Comparison of ENCODE assay signal across 1 cellular context in the genomic region with DNA sequence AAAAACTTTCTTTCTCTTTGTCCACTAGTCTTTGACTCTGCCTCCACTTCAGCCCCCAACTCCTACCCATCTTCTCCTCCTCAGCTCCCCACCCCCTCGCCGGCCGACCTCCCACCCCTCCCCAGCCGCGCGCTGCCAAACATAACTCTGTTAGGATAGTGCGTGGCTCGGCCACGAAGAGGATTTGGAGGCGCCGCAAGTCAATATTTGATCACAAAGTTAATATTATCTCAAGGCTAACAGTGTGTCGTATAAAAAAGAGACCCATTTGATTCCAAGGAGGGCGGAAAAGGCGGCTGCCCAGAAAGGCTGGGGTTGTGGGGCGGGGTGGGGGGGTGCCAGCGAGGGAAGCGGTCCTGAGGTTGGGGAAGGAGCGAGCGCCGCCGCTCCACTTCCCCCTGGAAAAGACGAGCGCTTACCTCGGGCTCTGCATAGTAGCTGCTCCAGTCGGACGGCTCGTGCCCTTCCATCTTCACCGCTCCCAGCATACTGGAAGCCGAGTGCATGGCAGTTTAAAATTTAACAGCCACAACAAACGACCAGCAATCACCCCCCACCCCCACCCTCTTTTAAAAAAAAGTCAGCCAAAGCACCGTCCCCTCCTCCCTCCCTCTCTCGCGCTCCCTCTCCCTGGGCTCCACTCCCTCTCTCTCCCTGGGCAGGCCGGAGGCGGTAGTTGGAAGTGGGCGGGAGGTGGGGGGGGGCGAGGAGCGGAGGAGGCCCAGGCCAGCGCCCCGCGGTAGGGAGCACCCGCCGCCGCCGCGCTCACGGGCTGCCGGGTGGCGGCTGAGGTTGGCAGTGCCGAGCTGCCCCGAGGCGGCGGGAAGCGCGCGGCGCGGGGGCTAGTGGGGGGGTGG.
TF ChIP-seq lines count a peak whose summit lies in the region.

Gene FOXA2, minus strand, starts transcription at position 800 of the 857 bp plus-strand sequence. Its CDS starts 294 bp downstream, at position 506.

TF ChIP-seq in HEK293, 187 proteins besides CTCF, POLR2A, EP300 and RAD21 (continued from another document):
- TF ChIP-seq, protein P1, sequence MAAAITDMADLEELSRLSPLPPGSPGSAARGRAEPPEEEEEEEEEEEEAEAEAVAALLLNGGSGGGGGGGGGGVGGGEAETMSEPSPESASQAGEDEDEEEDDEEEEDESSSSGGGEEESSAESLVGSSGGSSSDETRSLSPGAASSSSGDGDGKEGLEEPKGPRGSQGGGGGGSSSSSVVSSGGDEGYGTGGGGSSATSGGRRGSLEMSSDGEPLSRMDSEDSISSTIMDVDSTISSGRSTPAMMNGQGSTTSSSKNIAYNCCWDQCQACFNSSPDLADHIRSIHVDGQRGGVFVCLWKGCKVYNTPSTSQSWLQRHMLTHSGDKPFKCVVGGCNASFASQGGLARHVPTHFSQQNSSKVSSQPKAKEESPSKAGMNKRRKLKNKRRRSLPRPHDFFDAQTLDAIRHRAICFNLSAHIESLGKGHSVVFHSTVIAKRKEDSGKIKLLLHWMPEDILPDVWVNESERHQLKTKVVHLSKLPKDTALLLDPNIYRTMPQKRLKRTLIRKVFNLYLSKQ (tag by site-specific recombination; IDR thresholded peaks at IDR 0.05; ENCODE audit: borderline replicate concordance), result no peak
- TF ChIP-seq ZNF292 (tag by site-specific recombination; IDR thresholded peaks at IDR 0.05; ENCODE audit: borderline replicate concordance, low read depth) (no peak), ZNF398 (tag by site-specific recombination; IDR thresholded peaks at IDR 0.05) (peak; percentile 95), ZNF639 (tag by site-specific recombination; IDR thresholded peaks at IDR 0.05) (no peak), KLF1 (tag by site-specific recombination; IDR thresholded peaks at IDR 0.05) (peak; percentile 52), HIC1 (tag by site-specific recombination; IDR thresholded peaks at IDR 0.05) (0 out of 2 replicates have a peak, but pooled peaks have one; percentile 11), ZNF561 (tag by site-specific recombination; IDR thresholded peaks at IDR 0.05; ENCODE audit: borderline replicate concordance) (peak; percentile 16; the same call in 1 of the 2 replicates), ZNF335 (tag by site-specific recombination; conservative IDR thresholded peaks at IDR 0.05) (peak; percentile 67), ZIC2 (tag by site-specific recombination; IDR thresholded peaks at IDR 0.05) (no peak), ATF2 (tag by site-specific recombination; IDR thresholded peaks at IDR 0.05; ENCODE audit: low read depth) (no peak), ZNF600 (tag by site-specific recombination; IDR thresholded peaks at IDR 0.05) (0 out of 2 replicates have a peak, but pooled peaks have one; percentile 36), ZNF174 (tag by site-specific recombination; IDR thresholded peaks at IDR 0.05) (no peak), FEZF1 (tag by site-specific recombination; IDR thresholded peaks at IDR 0.05) (peak; percentile 19; the same call in 1 of the 2 replicates), SP3 (tag by site-specific recombination; IDR thresholded peaks at IDR 0.05) (peak; percentile 50; the same call in 1 of the 2 replicates), ZNF596 (tag by site-specific recombination; IDR thresholded peaks at IDR 0.05) (0 out of 2 replicates have a peak, but pooled peaks have one; percentile 29), GLIS1 (tag by site-specific recombination; IDR thresholded peaks at IDR 0.05) (0 out of 2 replicates have a peak, but pooled peaks have one; percentile 24), ZNF544 (tag by site-specific recombination; IDR thresholded peaks at IDR 0.05) (no peak), KLF17 (tag by site-specific recombination; IDR thresholded peaks at IDR 0.05) (peak; percentile 18; the same call in 1 of the 2 replicates)
